8 cellular contexts compared by ENCODE assay signal in genomic region chr5:57174128-57174849, GRCh38. TPM values are rescaled to one million over a fixed set of nuclear protein-coding genes. Genes with fewer than 3 reads are reported as not detected.
DNase-seq lines count a peak whose midpoint lies in the region; FAIRE-seq and TF ChIP-seq lines count a peak whose summit lies in the region.

No MANE protein-coding gene starts in this region.

- FAIRE-seq in GM18507 (lab: Jason Lieb, UNC): peak; percentile 48

- H3K4me3 Mint-ChIP-seq in activated CD4-positive, alpha-beta T cell treated with anti-CD3 and anti-CD28 coated beads, Interleukin-2, amount 10 ng/mL, durations not matched to agents 7 days and 5 days: peak overlapping the region; percentile 99

- TF ChIP-seq POLR2A in erythroblast (IDR thresholded peaks at IDR 0.05; ENCODE audit: low read length) (no peak), uterus (IDR thresholded peaks at IDR 0.05) (no peak)

- H3K27ac ChIP-seq in HUES48 (ENCODE audit: low read depth, low read length): peak overlapping the region; percentile 100
- peak overlapping the region; percentile 96 for H3K27ac ChIP-seq in muscle layer of duodenum (ENCODE audit: low read length)
- H3K27ac ChIP-seq in uterus: peak overlapping the region; percentile 100

- H3K27ac Mint-ChIP-seq in activated CD4-positive, alpha-beta T cell treated with anti-CD3 and anti-CD28 coated beads, Interleukin-2, amount 10 ng/mL, durations not matched to agents 7 days and 5 days: peak overlapping the region; percentile 99

- H3K9me3 Mint-ChIP-seq in activated CD4-positive, alpha-beta T cell treated with anti-CD3 and anti-CD28 coated beads, Interleukin-2, amount 10 ng/mL, durations not matched to agents 7 days and 5 days: no peaks in the 10 kb centered on the region

- TF ChIP-seq CTCF in uterus (IDR thresholded peaks at IDR 0.05): peak in 1 of 4 experiments; percentile 23

- intact Hi-C loops in uterus (cut with DNase I; ENCODE audit: low total_unique reads): no loop called here

- 0 out of 2 replicates have a peak, but pooled peaks cover 7% of the 10 kb centered on the region for H3K4me1 ChIP-seq in HUES48 (ENCODE audit: control insufficient read depth, insufficient read depth, low read length)
- peaks cover 0 to 8% of the 10 kb centered on the region in 2 donors for H3K4me1 ChIP-seq in muscle layer of duodenum (ENCODE audit: control insufficient read depth in 1 of 2, insufficient read depth in 2 of 2, low read length in 2 of 2)
- no peaks in the 10 kb centered on the region for H3K4me1 ChIP-seq in uterus

- peaks cover 44% of the 10 kb centered on the region for H3K36me3 Mint-ChIP-seq in activated CD4-positive, alpha-beta T cell treated with anti-CD3 and anti-CD28 coated beads, Interleukin-2, amount 10 ng/mL, durations not matched to agents 7 days and 5 days (ENCODE audit: low read depth)

- H3K9ac ChIP-seq in HUES48 (ENCODE audit: low read depth, low read length): peak overlapping the region; percentile 100

- H3K9me3 ChIP-seq in HUES48 (ENCODE audit: control insufficient read depth, insufficient read depth, low read length): no peaks in the 10 kb centered on the region
- no peaks in the 10 kb centered on the region for H3K9me3 ChIP-seq in muscle layer of duodenum (ENCODE audit: control insufficient read depth in 1 of 2, low read length in 2 of 2)
- H3K9me3 ChIP-seq in uterus: no peaks in the 10 kb centered on the region

- H3K36me3 ChIP-seq in HUES48 (ENCODE audit: control insufficient read depth, insufficient read depth, low read length) (peaks cover 31% of the 10 kb centered on the region), muscle layer of duodenum (ENCODE audit: control insufficient read depth in 1 of 2, insufficient read depth in 2 of 2, low read length in 2 of 2) (peaks cover 0 to 21% of the 10 kb centered on the region in 2 donors), uterus (no peaks in the 10 kb centered on the region)

- POLR2A ChIA-PET in activated CD4-positive, alpha-beta T cell treated with anti-CD3 and anti-CD28 coated beads, Interleukin-2, amount 10 ng/mL, durations not matched to agents 7 days and 5 days (lab: Charles Lee): no interaction called here

- CTCF ChIA-PET in activated CD4-positive, alpha-beta T cell treated with anti-CD3 and anti-CD28 coated beads, Interleukin-2, amount 10 ng/mL, durations not matched to agents 7 days and 5 days (lab: Charles Lee): interaction anchor here (1.2 kb wide), 1 partner anchor 11 kb away, joined by 3 read pairs; no protein-coding TSS in a partner anchor

- DNase-seq in AG08395 (ENCODE audit: low spot score) (peak; percentile 10), GM18507 (ENCODE audit: extremely low spot score, insufficient read length, low read depth) (no peak), erythroblast (lab: John Stamatoyannopoulos, UW) (peak; percentile 72 to 80), uterus (no peak), GOT3 (lab: John Stamatoyannopoulos, UW) (no peak)
- no peak for DNase-seq in activated CD4-positive, alpha-beta T cell treated with anti-CD3 and anti-CD28 coated beads, Interleukin-2, amount 10 ng/mL, durations not matched to agents 7 days and 5 days

- peaks cover 33% of the 10 kb centered on the region for H3K4me1 Mint-ChIP-seq in activated CD4-positive, alpha-beta T cell treated with anti-CD3 and anti-CD28 coated beads, Interleukin-2, amount 10 ng/mL, durations not matched to agents 7 days and 5 days

- H3K4me3 ChIP-seq in HUES48 (ENCODE audit: low read depth, low read length) (peak overlapping the region; percentile 99), muscle layer of duodenum (ENCODE audit: low read depth in 1 of 2, low read length in 2 of 2) (peak overlapping the region; percentile 77 to 92), uterus (peak overlapping the region; percentile 95 to 99)

- H3K27me3 ChIP-seq in HUES48 (ENCODE audit: control insufficient read depth, insufficient read depth, low read length): no peaks in the 10 kb centered on the region
- H3K27me3 ChIP-seq in muscle layer of duodenum (ENCODE audit: low read depth, low read length): no peaks in the 10 kb centered on the region
- H3K27me3 ChIP-seq in uterus: no peaks in the 10 kb centered on the region

- H3K27me3 Mint-ChIP-seq in activated CD4-positive, alpha-beta T cell treated with anti-CD3 and anti-CD28 coated beads, Interleukin-2, amount 10 ng/mL, durations not matched to agents 7 days and 5 days: no peaks in the 10 kb centered on the region

RNA-seq across cellular contexts. Expression of gene GPBP1, which starts 0.4 kb away (rescaled TPM):
- 100 to 1,000 TPM in 1 of 2 experiments, 10 to 100 TPM in 1; 86.4 to 104 TPM for total RNA-seq in activated CD4-positive, alpha-beta T cell treated with anti-CD3 and anti-CD28 coated beads, Interleukin-2, amount 10 ng/mL, durations not matched to agents 7 days and 5 days
- 100 to 1,000 TPM in 2 of 4 donors, 10 to 100 TPM in 2; 53.5 to 171 (median 99.6) TPM for total RNA-seq in uterus

Comparison
In these comparisons a context has a peak if more than half of its experiments do, and no peak if none do; other contexts are left out.
1. DNase-seq: peak in AG08395 (single experiment) and erythroblast (2 of 2); none in GM18507 (single experiment), activated CD4-positive, alpha-beta T cell treated with anti-CD3 and anti-CD28 coated beads, Interleukin-2, amount 10 ng/mL, durations not matched to agents 7 days and 5 days (single experiment), uterus (0 of 2) and GOT3 (single experiment).
2. Peak in every context shown above with its lines, with median percentiles within 50 percentile points of each other: H3K27ac ChIP-seq and H3K4me3 ChIP-seq.